ENCODE assay signal across 23 cellular contexts in the genomic region with DNA sequence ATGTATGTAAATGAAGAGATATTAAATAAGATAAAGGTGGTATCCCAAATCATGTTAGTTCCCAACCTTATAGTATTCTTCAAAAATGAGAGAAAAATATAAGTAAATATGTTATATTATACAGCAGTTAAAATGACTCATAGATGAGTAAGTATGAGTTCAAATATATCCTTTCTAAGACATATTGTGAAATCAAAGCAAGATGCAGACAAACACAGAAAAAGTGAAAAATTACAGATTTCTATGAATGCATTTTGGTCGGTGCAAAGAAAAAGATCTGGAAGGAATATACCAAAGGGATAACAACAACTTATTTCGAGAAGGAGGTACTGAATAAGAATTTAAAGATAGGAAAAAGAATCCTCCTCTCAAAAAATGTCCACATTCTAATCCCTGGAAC.
A peak's percentile ranks its signal among the peaks of the same experiment; 100 is the strongest.
DNase-seq lines count a peak whose midpoint lies in the region; ATAC-seq, FAIRE-seq and TF ChIP-seq lines count a peak whose summit lies in the region.
"Had no signal": no experiment of that assay in that cellular context is flagged by ENCODE, and none has a peak within 500 bp of the region (broad histone marks: within the 10 kb centered on the region; RNA-seq: fewer than 3 reads in every experiment).

No MANE protein-coding gene starts in this region.

- H3K4me2 ChIP-seq in endothelial cell of umbilical vein (ENCODE audit: insufficient read depth, low read length): no peak overlapping the region

- H3K4me1 ChIP-seq in endothelial cell of umbilical vein (ENCODE audit: control insufficient read depth, extremely low read depth, insufficient read depth, low read length): peaks cover 4% of the 10 kb centered on the region
- H3K4me1 ChIP-seq: BE2C, esophagus squamous epithelium had no signal

- no peaks in the 10 kb centered on the region for H3K79me2 ChIP-seq in endothelial cell of umbilical vein (ENCODE audit: control insufficient read depth, insufficient read depth, low read length)

- no peak for ATAC-seq in GM21825 (IDR thresholded peaks at IDR 0.05; ENCODE audit: unreplicated experiment)
- ATAC-seq: activated CD4-positive, alpha-beta T cell treated with anti-CD3 and anti-CD28 coated beads for 36 hours; Right ventricle myocardium inferior; stimulated activated naive CD8-positive, alpha-beta T cell treated with anti-CD3 and anti-CD28 coated beads, Interleukin-15, Interleukin-2, amounts not matched to agents 100 U/mL and 50 U/mL, for 24 hours; T-cell had no signal

- H3K4me3 ChIP-seq in endothelial cell of umbilical vein (replicated peaks in 1 of 3; ENCODE audit: insufficient read depth in 1 of 3, low read depth in 1 of 3, low read length in 3 of 3): no peak overlapping the region
- H3K4me3 ChIP-seq: esophagus squamous epithelium, tibial nerve had no signal

- no peak for TF ChIP-seq POLR2A in endothelial cell of umbilical vein (IDR thresholded peaks at IDR 0.05; ENCODE audit: low read depth, low read length)

- H4K20me1 ChIP-seq in endothelial cell of umbilical vein (replicated peaks; ENCODE audit: control insufficient read depth, extremely low read depth, insufficient read depth, low read length): no peaks in the 10 kb centered on the region

- H2AFZ ChIP-seq in endothelial cell of umbilical vein (ENCODE audit: low read depth, low read length): peak overlapping the region; percentile 70

- no TSS peak for BruUV-seq in endothelial cell of umbilical vein (replicated peaks; lab: Mats Ljungman, UMichigan)

- H3K9me3 ChIP-seq in endothelial cell of umbilical vein (replicated peaks; ENCODE audit: control insufficient read depth, insufficient read depth, low read length): no peaks in the 10 kb centered on the region
- H3K9me3 ChIP-seq: BE2C, esophagus squamous epithelium, tibial nerve had no signal

- FAIRE-seq in RCC 7860 (lab: Jason Lieb, UNC) (peak; percentile 71), endothelial cell of umbilical vein (lab: Jason Lieb, UNC) (no peak), urothelium cell line (lab: Jason Lieb, UNC) (no peak)

- H3K27ac ChIP-seq in endothelial cell of umbilical vein (ENCODE audit: insufficient read depth, low read depth, low read length): no peak overlapping the region
- H3K27ac ChIP-seq in temporal lobe (ENCODE audit: low read depth, low read length): peak overlapping the region; percentile 27
- H3K27ac ChIP-seq: esophagus squamous epithelium, tibial nerve had no signal

- intact Hi-C loops in endothelial cell of umbilical vein (cut with micrococcal nuclease): no loop called here

- H3K9me1 ChIP-seq in endothelial cell of umbilical vein (replicated peaks; ENCODE audit: control insufficient read depth, extremely low read depth, insufficient read depth, low read length): no peaks in the 10 kb centered on the region

- CTCF ChIA-PET in endothelial cell of umbilical vein (lab: Charles Lee): no interaction called here

- DNase-seq in SIG-M5 treated with dmso at 0.1 percent for 504 hours (lab: John Stamatoyannopoulos, UW; ENCODE audit: unreplicated experiment) (peak; percentile 37), SIG-M5 (lab: John Stamatoyannopoulos, UW) (no peak), RCC 7860 (ENCODE audit: low spot score) (no peak), endothelial cell of umbilical vein (ENCODE audit: low read depth, low spot score) (no peak), urothelium cell line (ENCODE audit: low spot score) (no peak), GOT3 (lab: John Stamatoyannopoulos, UW) (no peak)
- DNase-seq: activated CD4-positive, alpha-beta T cell treated with anti-CD3 and anti-CD28 coated beads for 36 hours; BE2C; DMS79 treated with DMSO at 0.1 percent for 48 hours; effector memory CD4-positive, alpha-beta T cell; esophagus squamous epithelium; NCI-H1417 treated with DMSO at 0.1 percent for 48 hours; NCI-H2107; NCI-H510A treated with DMSO at 0.1 percent for 48 hours; NK-92 treated with Interleukin-12 subunit alpha and Interleukin-12 subunit beta, amount 100 ng/mL, for 24 hours; nucleus accumbens; stimulated activated CD4-positive, alpha-beta T cell treated with anti-CD3 and anti-CD28 coated beads, Interleukin-4, amount 100 ng/mL, for 24 hours; stimulated activated naive CD8-positive, alpha-beta T cell treated with anti-CD3 and anti-CD28 coated beads, Interleukin-15, Interleukin-2, amounts not matched to agents 100 U/mL and 50 U/mL, for 24 hours; T-cell had no signal

- H3K9ac ChIP-seq in endothelial cell of umbilical vein (replicated peaks; ENCODE audit: extremely low read depth, insufficient read depth, low read length): no peak overlapping the region

- POLR2A ChIA-PET in endothelial cell of umbilical vein (lab: Charles Lee): no interaction called here

- dilution Hi-C loops in endothelial cell of umbilical vein (cut with MboI; ENCODE audit: extremely low pct_ligation_motif_present, low sequenced_read_pairs): no loop called here

- H3K27me3 ChIP-seq in endothelial cell of umbilical vein (ENCODE audit: control insufficient read depth in 2 of 2, insufficient read depth in 2 of 2, low read length in 2 of 2): no peaks in the 10 kb centered on the region
- H3K27me3 ChIP-seq: BE2C, esophagus squamous epithelium, tibial nerve had no signal

- TF ChIP-seq CTCF in endothelial cell of umbilical vein (IDR thresholded peaks at IDR 0.05; ENCODE audit: extremely low read depth in 1 of 2, insufficient read depth in 1 of 2, low read depth in 1 of 2, low read length in 2 of 2): no peak

- H3K36me3 ChIP-seq in endothelial cell of umbilical vein (ENCODE audit: control insufficient read depth in 2 of 2, extremely low read depth in 1 of 2, insufficient read depth in 2 of 2, low read length in 2 of 2): no peaks in the 10 kb centered on the region
- H3K36me3 ChIP-seq: BE2C, esophagus squamous epithelium, tibial nerve had no signal

TF ChIP-seq in endothelial cell of umbilical vein, 7 proteins besides CTCF, POLR2A, EP300 and RAD21:
- TF ChIP-seq FOS (IDR thresholded peaks at IDR 0.05; ENCODE audit: borderline replicate concordance, insufficient read depth, low read length): peak; percentile 71
- TF ChIP-seq, protein P1, sequence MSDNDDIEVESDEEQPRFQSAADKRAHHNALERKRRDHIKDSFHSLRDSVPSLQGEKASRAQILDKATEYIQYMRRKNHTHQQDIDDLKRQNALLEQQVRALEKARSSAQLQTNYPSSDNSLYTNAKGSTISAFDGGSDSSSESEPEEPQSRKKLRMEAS (IDR thresholded peaks at IDR 0.05; ENCODE audit: insufficient read depth, insufficient read length): no peak
